Comparison of ENCODE assay signal across 19 cellular contexts in genomic region chr3:116342499-116342898, GRCh38.
DNase-seq lines count a peak whose midpoint lies in the region; ATAC-seq and TF ChIP-seq lines count a peak whose summit lies in the region.
"Had no signal": no experiment of that assay in that cellular context is flagged by ENCODE, and none has a peak within 500 bp of the region (broad histone marks: within the 10 kb centered on the region; RNA-seq: fewer than 3 reads in every experiment).

No MANE protein-coding gene starts in this region.

- CTCF ChIA-PET in RWPE1 (lab: Yijun Ruan, JAX) = no interaction called here

- no peak overlapping the region for H3K4me3 Mint-ChIP-seq in mesothelial cell of epicardium
- H3K4me3 Mint-ChIP-seq: B cell; CD4-positive, alpha-beta T cell; H9; IgD-negative memory B cell had no signal

- H3K9me3 Mint-ChIP-seq in mesothelial cell of epicardium = no peaks in the 10 kb centered on the region
- H3K9me3 Mint-ChIP-seq: H9 had no signal

- TF ChIP-seq CTCF in mesothelial cell of epicardium (IDR thresholded peaks at IDR 0.05; ENCODE audit: unreplicated experiment) (no peak), RWPE1 (conservative IDR thresholded peaks at IDR 0.05; ENCODE audit: low read depth) (no peak)

- H3K9ac ChIP-seq in HUES48 (ENCODE audit: low read depth, low read length) = no peak overlapping the region
- H3K9ac ChIP-seq: GM23248 had no signal

- no peaks in the 10 kb centered on the region for H3K9me3 ChIP-seq in HUES48 (ENCODE audit: control insufficient read depth, insufficient read depth, low read length)

- peaks cover 52% of the 10 kb centered on the region for H3K4me1 ChIP-seq in HUES48 (ENCODE audit: control insufficient read depth, insufficient read depth, low read length)

- ATAC-seq in GM18868 (IDR thresholded peaks at IDR 0.05; ENCODE audit: unreplicated experiment) = peak; percentile 63
- no peak for ATAC-seq in GM19035 (IDR thresholded peaks at IDR 0.05; ENCODE audit: unreplicated experiment)
- no peak for ATAC-seq in HG03378 (IDR thresholded peaks at IDR 0.05; ENCODE audit: unreplicated experiment)

- H3K27ac ChIP-seq in HUES48 (ENCODE audit: low read depth, low read length) = peak overlapping the region; percentile 72
- no peak overlapping the region for H3K27ac ChIP-seq in RWPE1
- H3K27ac ChIP-seq: GM23248 had no signal

- H3K27me3 ChIP-seq in HUES48 (ENCODE audit: control insufficient read depth, insufficient read depth, low read length) = no peaks in the 10 kb centered on the region

- no peaks in the 10 kb centered on the region for H3K27me3 Mint-ChIP-seq in mesothelial cell of epicardium (ENCODE audit: low read depth)
- H3K27me3 Mint-ChIP-seq: B cell; CD4-positive, alpha-beta T cell; IgD-negative memory B cell had no signal

- H3K36me3 ChIP-seq in HUES48 (ENCODE audit: control insufficient read depth, insufficient read depth, low read length) = no peaks in the 10 kb centered on the region

- DNase-seq in Daoy (ENCODE audit: low read depth) (peak; percentile 19), kidney tubule cell (ENCODE audit: low spot score) (peak; percentile 2), mesothelial cell of epicardium (ENCODE audit: low spot score in 2 of 2, unreplicated experiment in 2 of 2) (no peak), RWPE1 (ENCODE audit: low spot score) (no peak)
- DNase-seq: ACHN; C1 segment of cervical spinal cord; Calu3; CD4-positive, alpha-beta T cell; DMS79 treated with DMSO at 0.1 percent for 48 hours; GF-D8; GM23248; H9; KG1 had no signal

- H3K36me3 Mint-ChIP-seq in mesothelial cell of epicardium = no peaks in the 10 kb centered on the region
- H3K36me3 Mint-ChIP-seq: IgD-negative memory B cell had no signal

- no peak overlapping the region for H3K4me3 ChIP-seq in HUES48 (ENCODE audit: low read depth, low read length)
- H3K4me3 ChIP-seq: GM23248 had no signal

- no peak overlapping the region for H3K27ac Mint-ChIP-seq in mesothelial cell of epicardium
- H3K27ac Mint-ChIP-seq: B cell; CD4-positive, alpha-beta T cell; H9; IgD-negative memory B cell had no signal

- H3K4me1 Mint-ChIP-seq in mesothelial cell of epicardium = peaks cover 32% of the 10 kb centered on the region
- H3K4me1 Mint-ChIP-seq: B cell, IgD-negative memory B cell had no signal

- POLR2A ChIA-PET in RWPE1 (lab: Yijun Ruan, JAX; ENCODE audit: low non-redundant PET) = no interaction called here

Comparison
In these comparisons a context has a peak if more than half of its experiments do, and no peak if none do; other contexts are left out.
1. DNase-seq: peak in Daoy (single experiment) and kidney tubule cell (single experiment); none in mesothelial cell of epicardium (0 of 2) and RWPE1 (single experiment).